In genomic region chrX:134542485-134542884, GRCh38 we compare ENCODE assay signal across 8 cellular contexts.
DNase-seq lines count a peak whose midpoint lies in the region; ATAC-seq and TF ChIP-seq lines count a peak whose summit lies in the region.

No MANE protein-coding gene starts in this region.

- no peak overlapping the region for H3K4me3 Mint-ChIP-seq in stimulated activated naive CD8-positive, alpha-beta T cell treated with anti-CD3 and anti-CD28 coated beads, Interleukin-15, amount 100 ng/mL, for 72 hours

- H2AFZ ChIP-seq in mammary epithelial cell (ENCODE audit: low read depth, low read length) (peak overlapping the region; percentile 56), MM.1S (ENCODE audit: low read length) (no peak overlapping the region)

- intact Hi-C loops in mammary epithelial cell (cut with micrococcal nuclease) = loop anchor here (2.0 kb wide), 1 partner anchor 22 kb away; no protein-coding TSS in a partner anchor

- no peak overlapping the region for H3K27ac ChIP-seq in mammary epithelial cell (ENCODE audit: insufficient read depth, low read depth, low read length)
- H3K27ac ChIP-seq in MM.1S (ENCODE audit: low read length) = no peak overlapping the region

- ATAC-seq in stimulated activated naive CD8-positive, alpha-beta T cell treated with anti-CD3 and anti-CD28 coated beads, Interleukin-15, amount 100 ng/mL, for 72 hours = peak; percentile 45
- ATAC-seq in stimulated activated naive CD8-positive, alpha-beta T cell treated with anti-CD3 and anti-CD28 coated beads, Interleukin-15, Interleukin-2, amounts not matched to agents 100 U/mL and 50 U/mL, for 24 hours = no peak
- ATAC-seq in HG03025 (IDR thresholded peaks at IDR 0.05; ENCODE audit: low FRiP score, unreplicated experiment) (no peak), HG02973 (IDR thresholded peaks at IDR 0.05; ENCODE audit: unreplicated experiment) (no peak)

- no peaks in the 10 kb centered on the region for H3K9me2 ChIP-seq in MM.1S (replicated peaks; ENCODE audit: insufficient read depth, low read length)

- H3F3A ChIP-seq in MM.1S (ENCODE audit: insufficient read depth, low read length) = no peaks in the 10 kb centered on the region

- dilution Hi-C loops in mammary epithelial cell (cut with HindIII; ENCODE audit: low sequenced_read_pairs) = no loop called here

- H3K79me2 ChIP-seq in mammary epithelial cell (ENCODE audit: insufficient read depth, low read length) = no peaks in the 10 kb centered on the region
- no peaks in the 10 kb centered on the region for H3K79me2 ChIP-seq in MM.1S (ENCODE audit: low read length)

- H4K20me1 ChIP-seq in mammary epithelial cell (ENCODE audit: insufficient read depth, low read length) (no peaks in the 10 kb centered on the region), MM.1S (ENCODE audit: insufficient read depth, low read length) (no peaks in the 10 kb centered on the region)

- H3K27ac Mint-ChIP-seq in stimulated activated naive CD8-positive, alpha-beta T cell treated with anti-CD3 and anti-CD28 coated beads, Interleukin-15, amount 100 ng/mL, for 72 hours = no peak overlapping the region

- H3K27me3 Mint-ChIP-seq in stimulated activated naive CD8-positive, alpha-beta T cell treated with anti-CD3 and anti-CD28 coated beads, Interleukin-15, amount 100 ng/mL, for 72 hours = peaks cover 22% of the 10 kb centered on the region

- no TSS peak for BruUV-seq in mammary epithelial cell (replicated peaks; lab: Mats Ljungman, UMichigan)

- H3K27me3 ChIP-seq in mammary epithelial cell (ENCODE audit: insufficient read depth, low read length) = no peaks in the 10 kb centered on the region
- no peaks in the 10 kb centered on the region for H3K27me3 ChIP-seq in MM.1S (replicated peaks; ENCODE audit: insufficient read depth, low read length)

- in situ Hi-C loops in mammary epithelial cell (cut with MboI; ENCODE audit: low sequenced_read_pairs in 2 of 2) = no loop called here

- H3K36me3 ChIP-seq in mammary epithelial cell (ENCODE audit: insufficient read depth, low read length) (no peaks in the 10 kb centered on the region), MM.1S (replicated peaks; ENCODE audit: insufficient read depth, low read length) (no peaks in the 10 kb centered on the region)

- CTCF ChIA-PET in mammary epithelial cell (lab: Charles Lee; ENCODE audit: low non-redundant PET) = no interaction called here

- H3K4me1 ChIP-seq in mammary epithelial cell (ENCODE audit: insufficient read depth, low read length) = peaks cover 12% of the 10 kb centered on the region
- 0 out of 2 replicates have a peak, but pooled peaks cover 3% of the 10 kb centered on the region for H3K4me1 ChIP-seq in MM.1S (ENCODE audit: low read length)

- TF ChIP-seq CTCF in mammary epithelial cell (conservative IDR thresholded peaks at IDR 0.05 in 1 of 2, IDR thresholded peaks at IDR 0.05 in 1 of 2; ENCODE audit: extremely low read depth in 1 of 2, insufficient read depth in 1 of 2, low read depth in 1 of 2, low read length in 2 of 2) = no peak
- TF ChIP-seq CTCF in MM.1S (IDR thresholded peaks at IDR 0.05; ENCODE audit: low read length) = no peak

- peaks cover 13% of the 10 kb centered on the region for H3K4me1 Mint-ChIP-seq in stimulated activated naive CD8-positive, alpha-beta T cell treated with anti-CD3 and anti-CD28 coated beads, Interleukin-15, amount 100 ng/mL, for 72 hours

- no peaks in the 10 kb centered on the region for H3K9me3 ChIP-seq in mammary epithelial cell (replicated peaks; ENCODE audit: insufficient read depth, low read length)
- no peaks in the 10 kb centered on the region for H3K9me3 ChIP-seq in MM.1S (replicated peaks; ENCODE audit: insufficient read depth, low read length)

- H3K9me3 Mint-ChIP-seq in stimulated activated naive CD8-positive, alpha-beta T cell treated with anti-CD3 and anti-CD28 coated beads, Interleukin-15, amount 100 ng/mL, for 72 hours = no peaks in the 10 kb centered on the region

- 52% methylated on average over 2 of the region's 2 CpGs for WGBS in mammary epithelial cell (ENCODE audit: low coverage, missing lambda C conversion rate)

- no peak overlapping the region for H3K4me2 ChIP-seq in mammary epithelial cell (ENCODE audit: insufficient read depth, low read depth, low read length)
- H3K4me2 ChIP-seq in MM.1S (ENCODE audit: low read depth, low read length) = no peak overlapping the region

- H3K9ac ChIP-seq in mammary epithelial cell (ENCODE audit: insufficient read depth, low read length) = no peak overlapping the region
- H3K9ac ChIP-seq in MM.1S (ENCODE audit: low read length) = no peak overlapping the region

- no peak overlapping the region for H3K4me3 ChIP-seq in mammary epithelial cell (replicated peaks in 1 of 3; ENCODE audit: insufficient read depth in 1 of 3, low read depth in 2 of 3, low read length in 3 of 3)
- no peak overlapping the region for H3K4me3 ChIP-seq in MM.1S (ENCODE audit: low read length)

- no peak for DNase-seq in stimulated activated naive CD8-positive, alpha-beta T cell treated with anti-CD3 and anti-CD28 coated beads, Interleukin-15, amount 100 ng/mL, for 72 hours
- DNase-seq in stimulated activated naive CD8-positive, alpha-beta T cell treated with anti-CD3 and anti-CD28 coated beads, Interleukin-15, Interleukin-2, amounts not matched to agents 100 U/mL and 50 U/mL, for 24 hours = no peak
- DNase-seq in NCI-H1694 (lab: John Stamatoyannopoulos, UW) = peak; percentile 78
- DNase-seq in mammary epithelial cell = peak; percentile 69
- no peak for DNase-seq in MM.1S
- DNase-seq in cerebellum (ENCODE audit: low spot score) = no peak

Comparison
In these comparisons a context has a peak if more than half of its experiments do, and no peak if none do; other contexts are left out.
1. DNase-seq: peak in NCI-H1694 (single experiment) and mammary epithelial cell (single experiment); none in stimulated activated naive CD8-positive, alpha-beta T cell treated with anti-CD3 and anti-CD28 coated beads, Interleukin-15, amount 100 ng/mL, for 72 hours (0 of 2), stimulated activated naive CD8-positive, alpha-beta T cell treated with anti-CD3 and anti-CD28 coated beads, Interleukin-15, Interleukin-2, amounts not matched to agents 100 U/mL and 50 U/mL, for 24 hours (single experiment), MM.1S (single experiment) and cerebellum (single experiment).